Comparison of ENCODE assay signal across 9 cellular contexts in the genomic region with DNA sequence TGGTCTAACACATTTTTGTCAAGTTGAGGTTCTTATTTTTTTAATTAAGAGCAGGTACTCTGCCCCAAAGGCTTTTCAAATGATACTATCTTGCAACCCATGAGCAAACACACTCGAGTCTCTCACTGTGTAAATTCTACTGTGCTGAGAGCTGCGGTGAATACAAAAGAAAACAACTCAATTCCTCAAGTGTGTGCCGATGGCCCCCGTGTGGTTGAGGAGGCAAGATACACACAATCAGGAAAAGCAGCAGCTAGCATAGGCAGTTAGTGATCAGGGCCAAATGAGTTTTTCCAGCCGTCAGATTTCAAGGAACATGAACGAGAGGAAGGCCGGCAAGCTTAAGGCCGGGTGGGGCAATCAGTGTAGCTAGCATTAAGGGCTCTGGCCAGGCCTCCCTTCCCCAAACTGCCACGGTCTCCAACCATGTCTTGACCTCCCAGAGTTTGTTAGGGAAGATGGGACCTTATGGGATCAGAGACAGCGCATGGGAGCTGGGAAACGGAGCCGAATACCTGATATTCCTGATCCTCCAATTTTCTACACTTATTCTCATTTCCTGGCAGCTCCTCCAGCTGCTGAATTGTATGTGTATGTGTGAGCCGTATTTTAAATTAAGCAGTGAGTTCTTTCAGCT. TPM values are rescaled to one million over a fixed set of nuclear protein-coding genes. Genes with fewer than 3 reads are reported as not detected.
DNase-seq lines count a peak whose midpoint lies in the region; ATAC-seq and TF ChIP-seq lines count a peak whose summit lies in the region.
"Had no signal": no experiment of that assay in that cellular context is flagged by ENCODE, and none has a peak within 500 bp of the region (broad histone marks: within the 10 kb centered on the region; RNA-seq: fewer than 3 reads in every experiment).

No MANE protein-coding gene starts in this region.

- CTCF ChIA-PET in CD8-positive, alpha-beta memory T cell (lab: Charles Lee): interaction anchor here (1.6 kb wide), 1 partner anchor 272 kb away, joined by 4 read pairs; no protein-coding TSS in a partner anchor

- H3K27ac ChIP-seq in MM.1S (ENCODE audit: low read length) (no peak overlapping the region), right lobe of liver (no peak overlapping the region), aorta (ENCODE audit: low read depth in 1 of 2, low read length in 2 of 2) (peak overlapping the region in 1 of 2 donors; percentile 51)
- no peak overlapping the region for H3K27ac ChIP-seq in CD8-positive, alpha-beta memory T cell (ENCODE audit: low read depth, low read length)

- H3K4me2 ChIP-seq in MM.1S (ENCODE audit: low read depth, low read length): no peak overlapping the region

- H3K9me3 ChIP-seq in MM.1S (replicated peaks; ENCODE audit: insufficient read depth, low read length) (no peaks in the 10 kb centered on the region), right lobe of liver (no peaks in the 10 kb centered on the region), aorta (ENCODE audit: control insufficient read depth, low read length) (no peaks in the 10 kb centered on the region)
- H3K9me3 ChIP-seq in CD8-positive, alpha-beta memory T cell (ENCODE audit: low read length): no peaks in the 10 kb centered on the region

- POLR2A ChIA-PET in CD8-positive, alpha-beta memory T cell (lab: Charles Lee): no interaction called here

- H3K36me3 Mint-ChIP-seq in CD8-positive, alpha-beta memory T cell: no peaks in the 10 kb centered on the region

- no peak overlapping the region for H3K9ac ChIP-seq in MM.1S (ENCODE audit: low read length)

- TF ChIP-seq POLR2A in right lobe of liver (IDR thresholded peaks at IDR 0.05): no peak

- no peaks in the 10 kb centered on the region for H3K9me2 ChIP-seq in MM.1S (replicated peaks; ENCODE audit: insufficient read depth, low read length)

- H3K4me3 Mint-ChIP-seq in CD8-positive, alpha-beta memory T cell: no peak overlapping the region
- H3K4me3 Mint-ChIP-seq: stimulated activated naive CD8-positive, alpha-beta T cell treated with anti-CD3 and anti-CD28 coated beads, Interleukin-15, Interleukin-2, amounts not matched to agents 100 ng/mL and 50 ng/mL, for 24 hours had no signal

- no peaks in the 10 kb centered on the region for H3K79me2 ChIP-seq in MM.1S (ENCODE audit: low read length)

- DNase-seq in D341Med (ENCODE audit: low spot score) (peak; percentile 43), MM.1S (peak; percentile 19), astrocyte of the spinal cord (ENCODE audit: low read depth, low spot score) (peak; percentile 71), right lobe of liver (no peak), aorta (no peak), NK-92 (lab: John Stamatoyannopoulos, UW; ENCODE audit: unreplicated experiment) (no peak)
- no peak for DNase-seq in CD8-positive, alpha-beta memory T cell

- H3K9me3 Mint-ChIP-seq in CD8-positive, alpha-beta memory T cell: no peaks in the 10 kb centered on the region
- H3K9me3 Mint-ChIP-seq: stimulated activated naive CD8-positive, alpha-beta T cell treated with anti-CD3 and anti-CD28 coated beads, Interleukin-15, Interleukin-2, amounts not matched to agents 100 ng/mL and 50 ng/mL, for 24 hours had no signal

- H3K4me1 ChIP-seq in MM.1S (ENCODE audit: low read length) (peaks cover 25% of the 10 kb centered on the region), right lobe of liver (peaks cover 0 to 11% (median 4%) of the 10 kb centered on the region in 4 donors), aorta (ENCODE audit: control insufficient read depth in 1 of 2, insufficient read depth in 2 of 2, low read length in 2 of 2) (peaks cover 0 to 3% of the 10 kb centered on the region in 2 donors)
- no peaks in the 10 kb centered on the region for H3K4me1 ChIP-seq in CD8-positive, alpha-beta memory T cell (ENCODE audit: insufficient read depth, low read length)

- H3K27ac Mint-ChIP-seq in CD8-positive, alpha-beta memory T cell: no peak overlapping the region
- H3K27ac Mint-ChIP-seq: stimulated activated naive CD8-positive, alpha-beta T cell treated with anti-CD3 and anti-CD28 coated beads, Interleukin-15, Interleukin-2, amounts not matched to agents 100 ng/mL and 50 ng/mL, for 24 hours had no signal

- H3K36me3 ChIP-seq in MM.1S (replicated peaks; ENCODE audit: insufficient read depth, low read length): no peaks in the 10 kb centered on the region
- H3K36me3 ChIP-seq in right lobe of liver: no peaks in the 10 kb centered on the region
- H3K36me3 ChIP-seq in aorta (ENCODE audit: control insufficient read depth in 1 of 2, insufficient read depth in 2 of 2, low read length in 1 of 2): no peaks in the 10 kb centered on the region
- H3K36me3 ChIP-seq in CD8-positive, alpha-beta memory T cell (ENCODE audit: insufficient read depth, low read length): no peaks in the 10 kb centered on the region

- H3K4me3 ChIP-seq in MM.1S (ENCODE audit: low read length) (no peak overlapping the region), astrocyte of the spinal cord (ENCODE audit: low read depth, low read length) (no peak overlapping the region), right lobe of liver (no peak overlapping the region), aorta (ENCODE audit: low read length in 2 of 2) (no peak overlapping the region)
- no peak overlapping the region for H3K4me3 ChIP-seq in CD8-positive, alpha-beta memory T cell (ENCODE audit: low read length)

- WGBS in right lobe of liver (ENCODE audit: insufficient coverage, low coverage, low lambda C conversion rate, missing lambda C conversion rate): 51% methylated on average over 12 of the region's 13 CpGs
- WGBS in aorta, 2 donors: 25 to 38% methylated on average over 13 of the region's 13 CpGs

- ATAC-seq in right lobe of liver (no peak), aorta (ENCODE audit: low FRiP score) (no peak), GM18907 (IDR thresholded peaks at IDR 0.05; ENCODE audit: unreplicated experiment) (no peak)

- TF ChIP-seq CTCF in MM.1S (IDR thresholded peaks at IDR 0.05; ENCODE audit: low read length): peak; percentile 51
- peak; percentile 61 for TF ChIP-seq CTCF in astrocyte of the spinal cord (IDR thresholded peaks at IDR 0.05; ENCODE audit: low read depth, low read length)
- peak in 3 of 4 donors; percentile 22 to 25 (median 24) for TF ChIP-seq CTCF in right lobe of liver (IDR thresholded peaks at IDR 0.05)

- no peaks in the 10 kb centered on the region for H3K27me3 ChIP-seq in MM.1S (replicated peaks; ENCODE audit: insufficient read depth, low read length)
- peaks cover 0 to 3% of the 10 kb centered on the region in 2 donors for H3K27me3 ChIP-seq in right lobe of liver
- H3K27me3 ChIP-seq in aorta (ENCODE audit: control insufficient read depth in 1 of 2, insufficient read depth in 2 of 2, low read length in 1 of 2): no peaks in the 10 kb centered on the region
- H3K27me3 ChIP-seq in CD8-positive, alpha-beta memory T cell (ENCODE audit: insufficient read depth, low read length, poor library complexity, severe bottlenecking): no peaks in the 10 kb centered on the region

- peaks cover 0 to 8% of the 10 kb centered on the region in 2 donors for H3K27me3 Mint-ChIP-seq in CD8-positive, alpha-beta memory T cell
- H3K27me3 Mint-ChIP-seq: stimulated activated naive CD8-positive, alpha-beta T cell treated with anti-CD3 and anti-CD28 coated beads, Interleukin-15, Interleukin-2, amounts not matched to agents 100 ng/mL and 50 ng/mL, for 24 hours had no signal

- in situ Hi-C loops in astrocyte of the spinal cord (cut with HindIII; ENCODE audit: low sequenced_read_pairs): no loop called here

- intact Hi-C loops in right lobe of liver (cut with DNase I) (loop anchor here in 1 of 2 donors (5.0 kb wide), 1 partner anchor 251 kb away; no protein-coding TSS in a partner anchor), aorta (cut with DNase I) (loop anchor here in 1 of 2 donors (10.0 kb wide), 1 partner anchor 414 kb away; a partner anchor contains a TSS)

- no peak overlapping the region for H2AFZ ChIP-seq in MM.1S (ENCODE audit: low read length)

- H3F3A ChIP-seq in MM.1S (ENCODE audit: insufficient read depth, low read length): peaks cover 22% of the 10 kb centered on the region

- H4K20me1 ChIP-seq in MM.1S (ENCODE audit: insufficient read depth, low read length): no peaks in the 10 kb centered on the region

- peaks cover 0 to 1% (median 0%) of the 10 kb centered on the region in 3 donors for H3K4me1 Mint-ChIP-seq in CD8-positive, alpha-beta memory T cell

RNA-seq across cellular contexts. Expression of a gene that starts 59.7 kb away (rescaled TPM):
- under 1 TPM in 4 of 6 experiments, not detected in 2; 0.09 to 0.29 (median 0.14) TPM for total RNA-seq in right lobe of liver
- total RNA-seq in aorta: under 1 TPM; 0.09 to 0.26 TPM
- not detected for polyA plus RNA-seq in aorta
- not detected for total RNA-seq in CD8-positive, alpha-beta memory T cell
- not detected for polyA plus RNA-seq in CD8-positive, alpha-beta memory T cell

Comparison
In these comparisons a context has a peak if more than half of its experiments do, and no peak if none do; other contexts are left out.
1. DNase-seq: peak in D341Med (single experiment), MM.1S (single experiment) and astrocyte of the spinal cord (single experiment); none in right lobe of liver (0 of 3), aorta (0 of 2), CD8-positive, alpha-beta memory T cell (0 of 5) and NK-92 (single experiment).
2. Peak in every context shown above with its lines, with median percentiles within 50 percentile points of each other: CTCF ChIP-seq.